Comparison of ENCODE assay signal across 8 cellular contexts in the genomic region with DNA sequence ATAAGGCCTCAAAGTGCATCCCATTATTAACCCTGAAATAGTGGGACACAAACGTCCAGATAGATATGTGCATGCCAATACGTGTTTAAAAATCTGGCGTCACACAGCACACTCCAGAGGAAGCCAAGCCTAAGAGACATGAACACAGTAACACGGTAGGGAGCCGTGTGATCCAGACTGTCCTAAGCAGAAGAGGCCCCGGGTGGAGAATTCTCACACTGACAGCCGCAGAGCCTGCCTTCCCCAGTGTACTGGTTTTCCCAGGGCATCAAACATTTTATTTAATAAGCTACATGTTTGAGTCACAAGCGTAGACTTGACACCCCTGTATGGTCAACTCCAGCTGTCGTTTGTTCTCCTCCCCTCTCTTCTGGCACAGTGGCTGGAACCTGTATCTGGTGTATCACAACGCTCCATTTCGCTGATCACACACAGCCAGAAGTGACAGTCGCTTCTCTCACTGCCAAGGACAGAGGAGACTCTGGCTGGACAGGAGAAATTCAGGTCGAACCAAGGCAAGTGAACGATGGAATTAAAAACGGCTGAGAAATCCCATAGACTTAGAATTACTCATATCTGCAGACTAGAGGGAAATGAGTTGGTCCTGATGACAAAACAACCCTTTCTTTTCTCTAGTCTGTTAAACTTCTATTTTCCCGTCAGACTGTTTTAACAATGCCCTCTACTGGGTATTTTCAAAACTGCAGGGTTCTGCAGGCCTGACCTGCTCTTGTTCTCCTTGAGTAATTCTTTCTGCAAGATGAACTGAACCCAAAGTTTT.
DNase-seq lines count a peak whose midpoint lies in the region; ATAC-seq and TF ChIP-seq lines count a peak whose summit lies in the region.

No MANE protein-coding gene starts in this region.

- DNase-seq in NOMO-1 treated with DMSO at 0.1 percent for 48 hours (lab: John Stamatoyannopoulos, UW; ENCODE audit: unreplicated experiment): peak; percentile 34
- no peak for DNase-seq in NOMO-1 treated with dmso at 0.1 percent for 144 hours (lab: John Stamatoyannopoulos, UW; ENCODE audit: unreplicated experiment)
- peak; percentile 26 for DNase-seq in HS-5 (ENCODE audit: low read depth)
- DNase-seq in T-helper 2 cell treated with Interferon-gamma antibody and Interleukin-4, amounts not matched to agents 5 μg/mL and 100 μg/mL, for 36 hours (ENCODE audit: low spot score): peak; percentile 4
- DNase-seq in foreskin fibroblast: peak; percentile 25 to 67
- DNase-seq in osteocyte (ENCODE audit: extremely low spot score, unreplicated experiment): no peak
- no peak for DNase-seq in NCI-H146 (lab: John Stamatoyannopoulos, UW)

- H3K4me3 Mint-ChIP-seq in T-helper 2 cell treated with Interferon-gamma antibody and Interleukin-4, amounts not matched to agents 5 μg/mL and 100 μg/mL, for 36 hours: no peak overlapping the region
- H3K4me3 Mint-ChIP-seq in osteocyte (ENCODE audit: unreplicated experiment): no peak overlapping the region

- no peak overlapping the region for H3K27ac Mint-ChIP-seq in T-helper 2 cell treated with Interferon-gamma antibody and Interleukin-4, amounts not matched to agents 5 μg/mL and 100 μg/mL, for 36 hours
- H3K27ac Mint-ChIP-seq in osteocyte (ENCODE audit: unreplicated experiment): no peak overlapping the region

- no peaks in the 10 kb centered on the region for H3K4me1 Mint-ChIP-seq in T-helper 2 cell treated with Interferon-gamma antibody and Interleukin-4, amounts not matched to agents 5 μg/mL and 100 μg/mL, for 36 hours (ENCODE audit: low read depth)
- H3K4me1 Mint-ChIP-seq in osteocyte (ENCODE audit: unreplicated experiment): no peaks in the 10 kb centered on the region

- H3K9me3 Mint-ChIP-seq in T-helper 2 cell treated with Interferon-gamma antibody and Interleukin-4, amounts not matched to agents 5 μg/mL and 100 μg/mL, for 36 hours: no peaks in the 10 kb centered on the region
- peaks cover 6% of the 10 kb centered on the region for H3K9me3 Mint-ChIP-seq in osteocyte (ENCODE audit: unreplicated experiment)

- ATAC-seq in HG02798 (IDR thresholded peaks at IDR 0.05; ENCODE audit: poor library complexity, unreplicated experiment): no peak

- no peaks in the 10 kb centered on the region for H3K36me3 Mint-ChIP-seq in T-helper 2 cell treated with Interferon-gamma antibody and Interleukin-4, amounts not matched to agents 5 μg/mL and 100 μg/mL, for 36 hours (ENCODE audit: low read depth)
- H3K36me3 Mint-ChIP-seq in osteocyte (ENCODE audit: unreplicated experiment): no peaks in the 10 kb centered on the region

- H3K4me3 ChIP-seq in foreskin fibroblast (ENCODE audit: low read depth in 1 of 2, low read length in 2 of 2): no peak overlapping the region

- TF ChIP-seq CTCF in foreskin fibroblast (IDR thresholded peaks at IDR 0.05; ENCODE audit: low read depth, low read length): peak; percentile 64
- peak; percentile 52 for TF ChIP-seq CTCF in osteocyte (IDR thresholded peaks at IDR 0.05)

- H3K27me3 Mint-ChIP-seq in T-helper 2 cell treated with Interferon-gamma antibody and Interleukin-4, amounts not matched to agents 5 μg/mL and 100 μg/mL, for 36 hours (ENCODE audit: low read depth): peaks cover 23% of the 10 kb centered on the region
- H3K27me3 Mint-ChIP-seq in osteocyte (ENCODE audit: unreplicated experiment): no peaks in the 10 kb centered on the region

Comparison
In these comparisons a context has a peak if more than half of its experiments do, and no peak if none do; other contexts are left out.
1. DNase-seq: peak in NOMO-1 treated with DMSO at 0.1 percent for 48 hours (single experiment), HS-5 (single experiment), T-helper 2 cell treated with Interferon-gamma antibody and Interleukin-4, amounts not matched to agents 5 μg/mL and 100 μg/mL, for 36 hours (single experiment) and foreskin fibroblast (2 of 2); none in NOMO-1 treated with dmso at 0.1 percent for 144 hours (single experiment), osteocyte (single experiment) and NCI-H146 (single experiment).